Comparison of ENCODE assay signal across 20 cellular contexts in genomic region chr11:70916321-70916720, GRCh38.
"Had no signal": no experiment of that assay in that cellular context is flagged by ENCODE, and none has a peak within 500 bp of the region (broad histone marks: within the 10 kb centered on the region; RNA-seq: fewer than 3 reads in every experiment).

No MANE protein-coding gene starts in this region.

- H3K4me3 ChIP-seq: ascending aorta, breast epithelium, pancreas, transverse colon, vagina had no signal

- H3K9me3 ChIP-seq: neutrophil, pancreas had no signal

- H3K4me1 ChIP-seq: ascending aorta, breast epithelium, pancreas, vagina had no signal

- DNase-seq: activated CD4-positive, alpha-beta T cell treated with anti-CD3 and anti-CD28 coated beads, Interleukin-2, amount 10 ng/mL, durations not matched to agents 24 days and 14 days; activated CD8-positive, alpha-beta memory T cell treated with anti-CD3 and anti-CD28 coated beads, Interleukin-2, amount 50 U/mL, for 4 hours; activated gamma-delta T cell; activated T-cell treated with anti-CD3 and anti-CD28 coated beads, Interleukin-2, amount 50 U/mL, for 48 hours; effector CD8-positive, alpha-beta T cell; immature natural killer cell; left cardiac atrium; mesendoderm; natural killer cell; stimulated activated CD4-positive, alpha-beta T cell treated with anti-CD3 and anti-CD28 coated beads, Interleukin-2, amount 100 ng/mL, for 24 hours; stimulated activated naive CD4-positive, alpha-beta T cell treated with Interleukin-2 at 50 U/mL for 16 hours; substantia nigra; T-helper 1 cell; T-helper 9 cell; transverse colon had no signal

- H3K36me3 ChIP-seq: ascending aorta, breast epithelium, neutrophil, pancreas, transverse colon, vagina had no signal

- H3K27me3 ChIP-seq: ascending aorta, breast epithelium, pancreas, transverse colon, vagina had no signal

- H3K27ac ChIP-seq: ascending aorta, breast epithelium, neutrophil, pancreas, transverse colon, vagina had no signal
